Comparison of ENCODE assay signal across 8 cellular contexts in the genomic region with DNA sequence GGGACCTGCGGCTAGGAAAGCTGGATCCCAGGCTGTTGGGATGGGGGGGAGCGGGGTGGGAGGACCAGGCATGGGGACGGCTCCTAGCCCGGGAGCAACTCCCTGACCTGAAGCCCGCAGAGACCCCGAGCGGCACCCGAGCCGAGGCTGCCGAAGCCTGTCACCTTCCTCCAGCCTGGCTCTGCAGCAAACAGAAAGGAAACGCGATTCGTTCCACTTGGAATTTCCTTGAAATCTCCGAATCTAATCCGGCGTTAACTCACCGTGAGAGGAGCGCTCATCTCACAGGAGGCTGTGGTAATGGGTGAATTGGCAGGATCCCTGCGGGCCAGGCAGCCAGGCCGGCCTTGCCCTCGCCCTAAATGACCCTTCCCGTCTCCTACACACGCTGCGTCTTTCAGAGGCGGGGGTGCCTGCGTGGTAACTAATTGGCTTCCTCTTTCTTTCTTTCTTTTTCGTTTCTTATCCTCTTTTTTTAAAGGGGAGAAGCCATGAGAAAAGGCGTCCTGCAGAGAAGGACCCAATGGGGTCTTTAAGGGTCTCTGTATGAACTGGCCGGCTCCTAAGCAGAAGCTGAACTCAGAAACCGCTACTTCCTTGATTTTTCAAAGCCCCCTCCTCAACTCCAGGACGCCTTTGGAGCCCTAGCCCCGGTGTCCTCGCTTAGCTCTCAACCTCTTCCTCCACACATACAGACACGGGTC. TPM values are rescaled to one million over a fixed set of nuclear protein-coding genes. Genes with fewer than 3 reads are reported as not detected.
DNase-seq lines count a peak whose midpoint lies in the region; ATAC-seq and TF ChIP-seq lines count a peak whose summit lies in the region.

No MANE protein-coding gene starts in this region.

- H3K36me3 ChIP-seq in osteoblast (ENCODE audit: insufficient read depth, low read length): no peaks in the 10 kb centered on the region

- no peak overlapping the region for H3K27ac ChIP-seq in osteoblast (ENCODE audit: low read depth, low read length)

- H3K79me2 ChIP-seq in osteoblast (ENCODE audit: insufficient read depth, low read length): no peaks in the 10 kb centered on the region

- DNase-seq in ELF-1 (ENCODE audit: low read depth, low spot score) (peak; percentile 29), chondrocyte (ENCODE audit: low spot score) (no peak), osteoblast (ENCODE audit: insufficient read length, low spot score, missing footprints) (peak; percentile 90), GM19240 (ENCODE audit: insufficient read length, low spot score) (no peak), mesenteric fat pad (ENCODE audit: low spot score) (no peak)

- no peaks in the 10 kb centered on the region for H3K4me1 ChIP-seq in osteoblast (ENCODE audit: insufficient read depth, low read length)

- H3K4me3 Mint-ChIP-seq in IgD-negative memory B cell: peak overlapping the region; percentile 94 to 100 (median 98)
- H3K4me3 Mint-ChIP-seq in chondrocyte (ENCODE audit: unreplicated experiment): peak overlapping the region; percentile 62

- peak overlapping the region; percentile 72 for H3K4me2 ChIP-seq in osteoblast (ENCODE audit: insufficient read depth, low read length)

- H3K27ac Mint-ChIP-seq in IgD-negative memory B cell: peak overlapping the region; percentile 93 to 99 (median 95)
- H3K27ac Mint-ChIP-seq in chondrocyte (ENCODE audit: unreplicated experiment): no peak overlapping the region

- H4K20me1 ChIP-seq in osteoblast (ENCODE audit: insufficient read depth, low read length): peaks cover 3% of the 10 kb centered on the region

- peaks cover 97% of the 10 kb centered on the region for H3K27me3 ChIP-seq in osteoblast (ENCODE audit: insufficient read depth, low read length)

- H3K4me1 Mint-ChIP-seq in IgD-negative memory B cell (peaks cover 51 to 59% (median 56%) of the 10 kb centered on the region in 3 donors), chondrocyte (ENCODE audit: low read depth) (peaks cover 25% of the 10 kb centered on the region)

- peak overlapping the region; percentile 59 for H3K4me3 ChIP-seq in osteoblast (ENCODE audit: insufficient read depth, low read length)

- no peak for ATAC-seq in GM21723 (IDR thresholded peaks at IDR 0.05; ENCODE audit: unreplicated experiment)
- ATAC-seq in GM21515 (IDR thresholded peaks at IDR 0.05; ENCODE audit: unreplicated experiment): no peak

- H3K9me3 ChIP-seq in osteoblast (ENCODE audit: low read depth, low read length): no peaks in the 10 kb centered on the region

- H3K9me3 Mint-ChIP-seq in IgD-negative memory B cell: no peaks in the 10 kb centered on the region
- H3K9me3 Mint-ChIP-seq in chondrocyte (ENCODE audit: low read depth): no peaks in the 10 kb centered on the region

- H2AFZ ChIP-seq in osteoblast (ENCODE audit: low read length): no peak overlapping the region

- H3K36me3 Mint-ChIP-seq in IgD-negative memory B cell: peaks cover 6% of the 10 kb centered on the region
- H3K36me3 Mint-ChIP-seq in chondrocyte (ENCODE audit: low read depth): peaks cover 3% of the 10 kb centered on the region

- TF ChIP-seq CTCF in chondrocyte (IDR thresholded peaks at IDR 0.05): no peak
- no peak for TF ChIP-seq CTCF in osteoblast (IDR thresholded peaks at IDR 0.05; ENCODE audit: extremely low read depth, low read depth, low read length)

- H3K27me3 Mint-ChIP-seq in IgD-negative memory B cell (peaks cover 5% of the 10 kb centered on the region), chondrocyte (ENCODE audit: low read depth) (peaks cover 77% of the 10 kb centered on the region)

RNA-seq across cellular contexts. Expression of gene PAX5, which starts 8.5 kb away (rescaled TPM):
- polyA plus RNA-seq in IgD-negative memory B cell: 65.3 TPM
- not detected in 3 replicates for total RNA-seq in chondrocyte
- under 0.01 TPM in 1 of 2 replicates, not detected in the other for total RNA-seq in osteoblast
- total RNA-seq in mesenteric fat pad: 0.06 TPM

Comparison
In these comparisons a context has a peak if more than half of its experiments do, and no peak if none do; other contexts are left out.
1. DNase-seq: peak in ELF-1 (single experiment) and osteoblast (single experiment); none in chondrocyte (single experiment), GM19240 (single experiment) and mesenteric fat pad (single experiment).